In the genomic region with DNA sequence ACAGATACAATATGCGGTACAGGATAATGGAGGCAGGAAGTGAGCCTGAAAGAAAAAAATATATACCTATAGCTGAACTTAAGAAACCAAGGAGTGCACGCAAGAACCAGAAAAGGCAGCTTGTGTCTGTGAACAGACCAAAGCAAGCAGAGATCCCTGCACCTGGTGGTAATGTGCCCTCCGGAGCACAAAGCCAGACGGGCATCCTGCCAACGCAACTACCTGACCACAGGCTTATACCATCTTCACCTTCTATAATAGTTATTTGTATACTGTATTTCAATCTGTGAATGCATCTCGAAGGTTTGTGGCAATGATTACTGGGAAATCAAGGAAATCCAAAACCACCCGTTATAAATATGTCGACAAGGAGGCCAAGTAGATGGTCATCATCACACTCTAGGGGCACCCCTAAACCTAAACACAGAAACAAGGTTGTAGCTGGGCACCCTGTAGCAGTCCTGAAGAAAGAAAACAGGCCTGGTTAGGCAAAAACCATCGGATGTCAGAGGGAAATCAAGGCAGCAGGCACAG, we compare ENCODE assay signal across 7 cellular contexts. TPM values are rescaled to one million over a fixed set of nuclear protein-coding genes. Genes with fewer than 3 reads are reported as not detected.
A peak's percentile ranks its signal among the peaks of the same experiment; 100 is the strongest.
DNase-seq lines count a peak whose midpoint lies in the region; ATAC-seq and TF ChIP-seq lines count a peak whose summit lies in the region.

No MANE protein-coding gene starts in this region.

- no peaks in the 10 kb centered on the region for H3K27me3 Mint-ChIP-seq in activated CD4-positive, alpha-beta memory T cell treated with anti-CD3 and anti-CD28 coated beads for 36 hours
- H3K27me3 Mint-ChIP-seq in endothelial cell (ENCODE audit: unreplicated experiment) (peaks cover 10% of the 10 kb centered on the region), naive B cell (no peaks in the 10 kb centered on the region)

- DNase-seq in NCI-H2107 (lab: John Stamatoyannopoulos, UW) (peak; percentile 5), endothelial cell (ENCODE audit: low spot score) (no peak), naive B cell (peak; percentile 44)
- DNase-seq in activated CD4-positive, alpha-beta memory T cell treated with anti-CD3 and anti-CD28 coated beads for 36 hours: peak; percentile 54

- ATAC-seq in GM18867 (IDR thresholded peaks at IDR 0.05; ENCODE audit: unreplicated experiment) (peak; percentile 33), HG02884 (IDR thresholded peaks at IDR 0.05; ENCODE audit: unreplicated experiment) (peak; percentile 11), naive B cell (ENCODE audit: low read depth in 2 of 2) (peak; percentile 7 to 23)

- peak overlapping the region; percentile 93 for H3K27ac Mint-ChIP-seq in activated CD4-positive, alpha-beta memory T cell treated with anti-CD3 and anti-CD28 coated beads for 36 hours
- peak overlapping the region; percentile 84 for H3K27ac Mint-ChIP-seq in endothelial cell (ENCODE audit: unreplicated experiment)
- H3K27ac Mint-ChIP-seq in naive B cell: peak overlapping the region; percentile 93 to 99 (median 96)

- H3K36me3 Mint-ChIP-seq in activated CD4-positive, alpha-beta memory T cell treated with anti-CD3 and anti-CD28 coated beads for 36 hours: peaks cover 11% of the 10 kb centered on the region
- peaks cover 8% of the 10 kb centered on the region for H3K36me3 Mint-ChIP-seq in endothelial cell (ENCODE audit: low read depth, unreplicated experiment)
- peaks cover 0 to 12% of the 10 kb centered on the region in 2 donors for H3K36me3 Mint-ChIP-seq in naive B cell

- peak overlapping the region; percentile 93 for H3K4me3 Mint-ChIP-seq in activated CD4-positive, alpha-beta memory T cell treated with anti-CD3 and anti-CD28 coated beads for 36 hours
- peak overlapping the region; percentile 97 for H3K4me3 Mint-ChIP-seq in endothelial cell (ENCODE audit: unreplicated experiment)
- peak overlapping the region; percentile 95 to 97 (median 96) for H3K4me3 Mint-ChIP-seq in naive B cell

- peaks cover 12% of the 10 kb centered on the region for H3K9me3 Mint-ChIP-seq in activated CD4-positive, alpha-beta memory T cell treated with anti-CD3 and anti-CD28 coated beads for 36 hours
- H3K9me3 Mint-ChIP-seq in endothelial cell (ENCODE audit: unreplicated experiment) (no peaks in the 10 kb centered on the region), naive B cell (peaks cover 0 to 23% (median 4%) of the 10 kb centered on the region in 7 donors)

- CTCF ChIA-PET in activated CD4-positive, alpha-beta memory T cell treated with anti-CD3 and anti-CD28 coated beads for 36 hours (lab: Charles Lee): interaction anchor here (0.9 kb wide), 1 partner anchor 13 kb away, joined by 3 read pairs; no protein-coding TSS in a partner anchor

- peaks cover 33% of the 10 kb centered on the region for H3K4me1 Mint-ChIP-seq in activated CD4-positive, alpha-beta memory T cell treated with anti-CD3 and anti-CD28 coated beads for 36 hours (ENCODE audit: low read depth)
- H3K4me1 Mint-ChIP-seq in endothelial cell (ENCODE audit: unreplicated experiment) (peaks cover 16% of the 10 kb centered on the region), naive B cell (peaks cover 26 to 40% (median 35%) of the 10 kb centered on the region in 3 donors)

- TF ChIP-seq CTCF in endothelial cell (IDR thresholded peaks at IDR 0.05; ENCODE audit: unreplicated experiment): no peak

- intact Hi-C loops in activated CD4-positive, alpha-beta memory T cell treated with anti-CD3 and anti-CD28 coated beads for 36 hours (cut with micrococcal nuclease): loop anchor here (1.0 to 5.0 kb wide), 3 partner anchors 113 to 475 kb away; a partner anchor contains a TSS

- H3K27ac ChIP-seq in temporal lobe (ENCODE audit: low read depth, low read length): peak overlapping the region; percentile 67

- POLR2A ChIA-PET in activated CD4-positive, alpha-beta memory T cell treated with anti-CD3 and anti-CD28 coated beads for 36 hours (lab: Charles Lee): no interaction called here

RNA-seq across cellular contexts. Expression of a gene that starts 0.8 kb away (rescaled TPM):
- total RNA-seq in activated CD4-positive, alpha-beta memory T cell treated with anti-CD3 and anti-CD28 coated beads for 36 hours: 10 to 100 TPM; 13.8 TPM
- 15.3 TPM for total RNA-seq in endothelial cell (ENCODE audit: unreplicated experiment)
- 10 to 100 TPM; 13.2 to 23.2 (median 18.5) TPM for polyA plus RNA-seq in naive B cell (ENCODE audit: low read depth in 6 of 6)
- 19.4 TPM for total RNA-seq in temporal lobe
